In the genomic region with DNA sequence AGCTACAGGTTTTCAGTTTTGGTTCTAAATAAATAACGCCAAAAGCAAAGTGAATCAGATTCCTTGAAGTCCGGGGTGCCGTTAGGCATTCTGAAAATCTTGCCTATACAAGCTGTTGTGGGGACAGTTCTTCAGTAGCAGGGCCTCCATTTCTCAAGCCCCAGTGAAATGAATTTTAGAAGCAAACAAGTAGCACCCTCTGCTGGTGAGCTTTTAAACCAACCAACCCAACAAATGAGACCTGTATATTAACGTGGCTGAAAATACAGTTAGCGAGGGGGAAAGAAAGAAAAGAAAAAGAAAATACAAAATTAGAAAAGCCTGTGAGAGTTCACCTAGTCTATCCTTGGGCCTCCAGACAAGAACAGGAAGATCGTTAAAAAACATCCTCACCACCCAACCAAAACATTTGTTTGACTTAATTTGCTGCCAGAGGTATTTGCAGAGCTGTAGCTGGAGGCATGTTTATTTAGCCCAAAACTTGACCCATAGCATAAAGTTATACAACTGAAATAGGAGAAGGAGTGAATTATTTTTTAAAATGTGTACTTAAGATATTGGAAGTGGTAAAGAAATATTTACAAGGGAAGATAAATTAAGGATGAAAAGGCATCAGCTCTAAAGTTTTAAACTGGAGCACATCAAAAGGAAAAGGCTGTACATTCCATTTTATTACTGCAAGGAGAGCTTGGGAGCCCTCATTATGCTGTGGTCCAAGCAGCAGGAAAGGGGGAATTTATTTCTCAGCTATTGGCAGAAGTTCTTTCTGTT, we compare ENCODE assay signal across 8 cellular contexts.
A peak's percentile ranks its signal among the peaks of the same experiment; 100 is the strongest.
DNase-seq lines count a peak whose midpoint lies in the region; ATAC-seq, FAIRE-seq and TF ChIP-seq lines count a peak whose summit lies in the region.

No MANE protein-coding gene starts in this region.

- BruUV-seq in HepG2 (replicated peaks; lab: Mats Ljungman, UMichigan), result no TSS peak

- ATAC-seq in HG03521 (IDR thresholded peaks at IDR 0.05; ENCODE audit: unreplicated experiment) (peak; percentile 35), HepG2 (peak; percentile 71), left colon (no peak)

- in situ Hi-C loops in HepG2 (cut with HindIII; ENCODE audit: extremely low pct_ligation_motif_present, low pct_unique_long_range_greater_than_20kb), result loop anchor here (5.0 to 25.0 kb wide), 2 partner anchors 149 to 334 kb away; no protein-coding TSS in a partner anchor

- intact Hi-C loops in HepG2 (cut with micrococcal nuclease; ENCODE audit: unreplicated experiment) (loop anchor here (1.0 kb wide), 3 partner anchors 76 to 153 kb away; no protein-coding TSS in a partner anchor), left colon (cut with DNase I, micrococcal nuclease) (loop anchor here in 1 of 2 donors (5.0 kb wide), 1 partner anchor 154 kb away; no protein-coding TSS in a partner anchor)

- DNase-seq in AG04449 (ENCODE audit: low read depth, low spot score) (peak; percentile 9), NCI-H748 (lab: John Stamatoyannopoulos, UW; ENCODE audit: unreplicated experiment) (peak; percentile 79), cardiac fibroblast (ENCODE audit: low read depth in 2 of 2) (peak; percentile 68 to 72), HepG2 (ENCODE audit: low spot score) (peak; percentile 43), left colon (no peak)
- no peak for DNase-seq in stimulated activated CD4-positive, alpha-beta T cell treated with anti-CD3 and anti-CD28 coated beads, Interleukin-12 subunit alpha, Interleukin-12 subunit beta, amount 100 ng/mL, for 4 hours

- no peaks in the 10 kb centered on the region for H3K9me3 ChIP-seq in HepG2 (ENCODE audit: low read length)

- no peaks in the 10 kb centered on the region for H3K27me3 ChIP-seq in HepG2 (ENCODE audit: control insufficient read depth in 1 of 2, insufficient read depth in 2 of 2, low read length in 2 of 2)

- no peaks in the 10 kb centered on the region for H3K4me1 ChIP-seq in HepG2 (ENCODE audit: insufficient read depth, low read length)

- no peak overlapping the region for H3K9ac ChIP-seq in HepG2 (ENCODE audit: insufficient read depth, low read depth, low read length)

- TF ChIP-seq RAD21 in HepG2 (CRISPR knock-in tag; IDR thresholded peaks at IDR 0.05), result peak; percentile 37; the same call in 1 of the 2 replicates

- peak; percentile 33 for TF ChIP-seq CTCF in AG04449 (IDR thresholded peaks at IDR 0.05; ENCODE audit: insufficient read depth, low read length, missing control alignments)
- peak; percentile 58 for TF ChIP-seq CTCF in GM12874 (IDR thresholded peaks at IDR 0.05; ENCODE audit: insufficient read depth, low read depth, low read length)
- peak; percentile 72 for TF ChIP-seq CTCF in cardiac fibroblast (IDR thresholded peaks at IDR 0.05; ENCODE audit: low read depth, low read length)
- peak; percentile 68 for TF ChIP-seq CTCF in HepG2 (CRISPR knock-in tag; IDR thresholded peaks at IDR 0.05)

- H4K20me1 ChIP-seq in HepG2 (ENCODE audit: insufficient read depth, low read length), result no peaks in the 10 kb centered on the region

- H3K4me2 ChIP-seq in HepG2 (ENCODE audit: low read depth, low read length), result no peak overlapping the region

- peak; percentile 74 for FAIRE-seq in HepG2 (lab: Jason Lieb, UNC)

- WGBS in HepG2 (ENCODE audit: low lambda C conversion rate), result under 1% methylated on average over 6 of the region's 6 CpGs

- H3K4me3 ChIP-seq in AG04449 (ENCODE audit: low read depth, low read length), result no peak overlapping the region
- H3K4me3 ChIP-seq in cardiac fibroblast (replicated peaks in 1 of 2; ENCODE audit: low read depth in 2 of 2, low read length in 2 of 2), result no peak overlapping the region
- no peak overlapping the region for H3K4me3 ChIP-seq in HepG2 (replicated peaks in 1 of 3; ENCODE audit: insufficient read depth in 1 of 3, low read depth in 2 of 3, low read length in 3 of 3)

- no peaks in the 10 kb centered on the region for H3K79me2 ChIP-seq in HepG2 (ENCODE audit: insufficient read depth, low read length)

- H3K36me3 ChIP-seq in HepG2 (replicated peaks in 1 of 2; ENCODE audit: control insufficient read depth in 1 of 2, insufficient read depth in 2 of 2, low read length in 2 of 2), result no peaks in the 10 kb centered on the region

- TF ChIP-seq POLR2A in HepG2 (IDR thresholded peaks at IDR 0.05; ENCODE audit: insufficient read depth in 1 of 2, low read depth in 2 of 2, low read length in 2 of 2), result no peak

- H3K27ac ChIP-seq in HepG2 (ENCODE audit: extremely low read length, insufficient read depth, low read length), result no peak overlapping the region

- no peak overlapping the region for H2AFZ ChIP-seq in HepG2 (ENCODE audit: low read length)

- CTCF ChIA-PET in AG04449 (lab: Yijun Ruan, JAX), result interaction anchor here (0.8 to 3.5 kb wide), 17 partner anchors 9 to 359 kb away, joined by 3 to 44 read pairs (median 4); no protein-coding TSS in a partner anchor
- CTCF ChIA-PET in HepG2 (lab: Yijun Ruan, JAX; ENCODE audit: low intra/inter-chr PET ratio, low total read pairs), result interaction anchor here (0.9 to 1.9 kb wide), 2 partner anchors 149 to 153 kb away, joined by 6 to 26 read pairs; no protein-coding TSS in a partner anchor

- POLR2A ChIA-PET in AG04449 (lab: Yijun Ruan, JAX), result no interaction called here
- POLR2A ChIA-PET in HepG2 (lab: Yijun Ruan, JAX), result no interaction called here

- no peak for TF ChIP-seq EP300 in HepG2 (IDR thresholded peaks at IDR 0.05; ENCODE audit: low read depth in 2 of 2, low read length in 2 of 2)
- no peak for TF ChIP-seq EP300 in HepG2 (CRISPR knock-in tag; IDR thresholded peaks at IDR 0.05; ENCODE audit: borderline replicate concordance)

TF ChIP-seq in HepG2, 621 proteins besides CTCF, POLR2A, EP300 and RAD21:
- TF ChIP-seq STAG1 (CRISPR knock-in tag; IDR thresholded peaks at IDR 0.05), result peak; percentile 62
- TF ChIP-seq SRY (CRISPR knock-in tag; IDR thresholded peaks at IDR 0.05), result no peak
- TF ChIP-seq SMC3 (IDR thresholded peaks at IDR 0.05; ENCODE audit: low read length), result peak; percentile 68
TF ChIP-seq in HepG2: peak in this region for 2.

Comparison
In these comparisons a context has a peak if more than half of its experiments do, and no peak if none do; other contexts are left out.
1. DNase-seq: peak in AG04449 (single experiment), NCI-H748 (single experiment), cardiac fibroblast (2 of 2) and HepG2 (single experiment); none in left colon (0 of 2) and stimulated activated CD4-positive, alpha-beta T cell treated with anti-CD3 and anti-CD28 coated beads, Interleukin-12 subunit alpha, Interleukin-12 subunit beta, amount 100 ng/mL, for 4 hours (single experiment).
2. Peak in every context shown above with its lines, with median percentiles within 50 percentile points of each other: CTCF ChIP-seq.